2 cellular contexts compared by ENCODE assay signal in genomic region chr13:77448689-77449088, GRCh38.
TF ChIP-seq lines count a peak whose summit lies in the region.

No MANE protein-coding gene starts in this region.

TF ChIP-seq in HepG2, 621 proteins besides CTCF, POLR2A, EP300 and RAD21:
- TF ChIP-seq TAF1 (CRISPR knock-in tag; IDR thresholded peaks at IDR 0.05) (no peak), ZNF382 (CRISPR knock-in tag; IDR thresholded peaks at IDR 0.05; ENCODE audit: borderline replicate concordance) (no peak), ZNF17 (CRISPR knock-in tag; IDR thresholded peaks at IDR 0.05) (no peak), REPIN1 (CRISPR knock-in tag; IDR thresholded peaks at IDR 0.05; ENCODE audit: borderline replicate concordance, low read depth) (no peak), NKX3-1 (CRISPR knock-in tag; IDR thresholded peaks at IDR 0.05) (no peak), GRHL1 (CRISPR knock-in tag; conservative IDR thresholded peaks at IDR 0.05) (no peak), PCBP1 (IDR thresholded peaks at IDR 0.05; ENCODE audit: borderline replicate concordance, low read depth, low read length) (no peak), BORCS8-MEF2B (CRISPR knock-in tag; IDR thresholded peaks at IDR 0.05) (no peak), NFKB2 (CRISPR knock-in tag; IDR thresholded peaks at IDR 0.05; ENCODE audit: borderline replicate concordance) (no peak), ZNF362 (CRISPR knock-in tag; IDR thresholded peaks at IDR 0.05; ENCODE audit: borderline replicate concordance) (no peak), ZNF839 (CRISPR knock-in tag; IDR thresholded peaks at IDR 0.05; ENCODE audit: borderline replicate concordance) (no peak), ZNF282 (IDR thresholded peaks at IDR 0.05; ENCODE audit: partially characterized antibody) (no peak), HCFC1 (IDR thresholded peaks at IDR 0.05; ENCODE audit: low read depth, low read length) (no peak)
TF ChIP-seq in HepG2: peak in this region for 0.

TF ChIP-seq in H1, 55 proteins besides CTCF, POLR2A, EP300 and RAD21:
- TF ChIP-seq TAF7 (optimal IDR thresholded peaks at IDR 0.05; ENCODE audit: borderline replicate concordance, low read depth, low read length) (no peak), RBBP5 (IDR thresholded peaks at IDR 0.05; ENCODE audit: borderline replicate concordance, low read depth, low read length) (no peak), RNF2 (IDR thresholded peaks at IDR 0.05; ENCODE audit: borderline replicate concordance, low read depth, low read length, missing control alignments, poor library complexity, severe bottlenecking) (no peak), USF2 (IDR thresholded peaks at IDR 0.05; ENCODE audit: low read length) (no peak), HDAC6 (IDR thresholded peaks at IDR 0.05; ENCODE audit: low read depth, low read length) (no peak), CREB1 (IDR thresholded peaks at IDR 0.05) (no peak), CHD7 (IDR thresholded peaks at IDR 0.05; ENCODE audit: insufficient replicate concordance, low read length) (no peak), SUZ12 (IDR thresholded peaks at IDR 0.05; ENCODE audit: low read length) (no peak), E2F6 (IDR thresholded peaks at IDR 0.05) (no peak), SRF (IDR thresholded peaks at IDR 0.05; ENCODE audit: low read depth, low read length) (no peak), KDM5A (IDR thresholded peaks at IDR 0.05; ENCODE audit: low read length) (no peak), POU5F1 (IDR thresholded peaks at IDR 0.05; ENCODE audit: low read depth, low read length) (no peak), PHF8 (conservative IDR thresholded peaks at IDR 0.05; ENCODE audit: low read depth, low read length) (no peak), ATF2 (IDR thresholded peaks at IDR 0.05; ENCODE audit: low read length) (no peak), CTBP2 (IDR thresholded peaks at IDR 0.05; ENCODE audit: borderline replicate concordance, insufficient read depth, insufficient read length, low read length) (no peak), MAX (IDR thresholded peaks at IDR 0.05) (no peak), GTF2F1 (IDR thresholded peaks at IDR 0.05; ENCODE audit: borderline replicate concordance, low read depth, low read length) (no peak), TAF1 (IDR thresholded peaks at IDR 0.05; ENCODE audit: low read depth, low read length) (no peak), RXRA (IDR thresholded peaks at IDR 0.05; ENCODE audit: insufficient read depth, low read depth, low read length) (no peak), RFX5 (IDR thresholded peaks at IDR 0.05; ENCODE audit: borderline replicate concordance, low read depth, low read length) (no peak)
